Comparison of ENCODE assay signal across 20 cellular contexts in genomic region chr2:5473596-5473995, GRCh38.
"Had no signal": no experiment of that assay in that cellular context is flagged by ENCODE, and none has a peak within 500 bp of the region (broad histone marks: within the 10 kb centered on the region; RNA-seq: fewer than 3 reads in every experiment).

No MANE protein-coding gene starts in this region.

- H3K9me3 ChIP-seq: body of pancreas, left ventricle myocardium inferior, right lobe of liver had no signal

- ATAC-seq: activated CD4-positive, alpha-beta T cell treated with anti-CD3 and anti-CD28 coated beads for 36 hours; activated T-helper 17 cell treated with anti-CD3 and anti-CD28 coated beads, Interleukin-2, amount 50 U/mL, for 72 hours; body of pancreas; foreskin keratinocyte; right lobe of liver; stimulated activated naive CD8-positive, alpha-beta T cell treated with anti-CD3 and anti-CD28 coated beads, Interleukin-15, amount 100 ng/mL, for 72 hours had no signal

- H3K4me1 Mint-ChIP-seq: activated CD4-positive, alpha-beta T cell treated with anti-CD3 and anti-CD28 coated beads for 36 hours; activated naive CD8-positive, alpha-beta T cell treated with anti-CD3 and anti-CD28 coated beads for 36 hours; activated T-helper 17 cell treated with anti-CD3 and anti-CD28 coated beads, Interleukin-2, amount 50 U/mL, for 72 hours; stimulated activated naive CD8-positive, alpha-beta T cell treated with anti-CD3 and anti-CD28 coated beads, Interleukin-15, amount 100 ng/mL, for 72 hours had no signal

- H3K27me3 Mint-ChIP-seq: activated CD4-positive, alpha-beta memory T cell treated with anti-CD3 and anti-CD28 coated beads for 36 hours; activated naive CD8-positive, alpha-beta T cell treated with anti-CD3 and anti-CD28 coated beads for 36 hours; activated T-helper 17 cell treated with anti-CD3 and anti-CD28 coated beads, Interleukin-2, amount 50 U/mL, for 72 hours; stimulated activated naive CD8-positive, alpha-beta T cell treated with anti-CD3 and anti-CD28 coated beads, Interleukin-15, amount 100 ng/mL, for 72 hours had no signal

- H3K36me3 Mint-ChIP-seq: activated CD4-positive, alpha-beta memory T cell treated with anti-CD3 and anti-CD28 coated beads for 36 hours; activated naive CD8-positive, alpha-beta T cell treated with anti-CD3 and anti-CD28 coated beads for 36 hours had no signal

- H3K4me3 Mint-ChIP-seq: activated CD4-positive, alpha-beta memory T cell treated with anti-CD3 and anti-CD28 coated beads for 36 hours; activated CD4-positive, alpha-beta T cell treated with anti-CD3 and anti-CD28 coated beads for 36 hours; activated naive CD8-positive, alpha-beta T cell treated with anti-CD3 and anti-CD28 coated beads for 36 hours; activated T-helper 17 cell treated with anti-CD3 and anti-CD28 coated beads, Interleukin-2, amount 50 U/mL, for 72 hours; nephron progenitor cell; stimulated activated naive CD8-positive, alpha-beta T cell treated with anti-CD3 and anti-CD28 coated beads, Interleukin-15, amount 100 ng/mL, for 72 hours had no signal

- H3K36me3 ChIP-seq: left ventricle myocardium inferior, right lobe of liver had no signal

- H3K27ac Mint-ChIP-seq: activated CD4-positive, alpha-beta memory T cell treated with anti-CD3 and anti-CD28 coated beads for 36 hours; activated CD4-positive, alpha-beta T cell treated with anti-CD3 and anti-CD28 coated beads for 36 hours; activated naive CD8-positive, alpha-beta T cell treated with anti-CD3 and anti-CD28 coated beads for 36 hours; activated T-helper 17 cell treated with anti-CD3 and anti-CD28 coated beads, Interleukin-2, amount 50 U/mL, for 72 hours; nephron progenitor cell; stimulated activated naive CD8-positive, alpha-beta T cell treated with anti-CD3 and anti-CD28 coated beads, Interleukin-15, amount 100 ng/mL, for 72 hours had no signal

- H3K4me3 ChIP-seq: body of pancreas, left ventricle myocardium inferior, right lobe of liver had no signal

- H3K4me1 ChIP-seq: body of pancreas, foreskin keratinocyte, right lobe of liver had no signal

- H3K9me3 Mint-ChIP-seq: activated CD4-positive, alpha-beta memory T cell treated with anti-CD3 and anti-CD28 coated beads for 36 hours; activated naive CD8-positive, alpha-beta T cell treated with anti-CD3 and anti-CD28 coated beads for 36 hours; activated T-helper 17 cell treated with anti-CD3 and anti-CD28 coated beads, Interleukin-2, amount 50 U/mL, for 72 hours; nephron progenitor cell had no signal

- H3K27ac ChIP-seq: body of pancreas, dorsolateral prefrontal cortex, epithelial cell of prostate, foreskin keratinocyte, left ventricle myocardium inferior, right lobe of liver had no signal

- DNase-seq: activated CD4-positive, alpha-beta memory T cell treated with anti-CD3 and anti-CD28 coated beads for 36 hours; activated CD4-positive, alpha-beta T cell treated with anti-CD3 and anti-CD28 coated beads for 36 hours; activated naive CD4-positive, alpha-beta T cell; activated naive CD8-positive, alpha-beta T cell treated with anti-CD3 and anti-CD28 coated beads for 36 hours; activated T-cell treated with anti-CD3 and anti-CD28 coated beads for 4 hours; body of pancreas; caudate nucleus; dorsolateral prefrontal cortex; foreskin keratinocyte; left ventricle myocardium inferior; mammary epithelial cell; midbrain; nephron progenitor cell; right lobe of liver; small intestine; stimulated activated CD4-positive, alpha-beta T cell treated with anti-CD3 and anti-CD28 coated beads, Interleukin-4, amount 100 ng/mL, for 1 hour; stimulated activated naive CD8-positive, alpha-beta T cell treated with anti-CD3 and anti-CD28 coated beads, Interleukin-15, amount 100 ng/mL, for 72 hours; trophoblast cell had no signal

- H3K27me3 ChIP-seq: body of pancreas, foreskin keratinocyte, right lobe of liver had no signal
